ENCODE assay signal across 8 cellular contexts in genomic region chr3:48739955-48740823, GRCh38. TPM values are rescaled to one million over a fixed set of nuclear protein-coding genes. Genes with fewer than 3 reads are reported as not detected.
A peak's percentile ranks its signal among the peaks of the same experiment; 100 is the strongest.
DNase-seq lines count a peak whose midpoint lies in the region; ATAC-seq and TF ChIP-seq lines count a peak whose summit lies in the region.

No MANE protein-coding gene starts in this region.

- H3K79me2 ChIP-seq in H9 (ENCODE audit: insufficient read depth, low read length): no peaks in the 10 kb centered on the region

- H3K27ac ChIP-seq in H9 (ENCODE audit: insufficient read length, low read depth, low read length): no peak overlapping the region
- no peak overlapping the region for H3K27ac ChIP-seq in endodermal cell (ENCODE audit: low read depth, low read length)

- H3K4me3 ChIP-seq in endodermal cell (ENCODE audit: low read length): peak overlapping the region; percentile 57

- H3K4me3 Mint-ChIP-seq in H9 (no peak overlapping the region), endodermal cell (no peak overlapping the region)

- no peak for ATAC-seq in GM21786 (IDR thresholded peaks at IDR 0.05; ENCODE audit: unreplicated experiment)

- H3T11ph ChIP-seq in H9 (ENCODE audit: low read length): no peak overlapping the region

- H2BK15ac ChIP-seq in H9 (ENCODE audit: low read depth, low read length): no peak overlapping the region

- no peak overlapping the region for H4K5ac ChIP-seq in H9 (ENCODE audit: insufficient read length, low read depth, low read length)

- no peak overlapping the region for H2BK120ac ChIP-seq in H9 (ENCODE audit: low read depth, low read length, poor library complexity, severe bottlenecking)

- H3K27ac Mint-ChIP-seq in H9: no peak overlapping the region
- H3K27ac Mint-ChIP-seq in endodermal cell: no peak overlapping the region

- no peak overlapping the region for H2AK5ac ChIP-seq in H9 (ENCODE audit: insufficient read length, low read length)

- H3K9me3 Mint-ChIP-seq in H9 (no peaks in the 10 kb centered on the region), endodermal cell (peaks cover under 1% of the 10 kb centered on the region)

- no peak overlapping the region for H3K23ac ChIP-seq in H9 (ENCODE audit: insufficient read length, low read depth, low read length)

- H3K9me3 ChIP-seq in H9 (ENCODE audit: control insufficient read depth, low read depth, low read length): no peaks in the 10 kb centered on the region
- peaks cover 1% of the 10 kb centered on the region for H3K9me3 ChIP-seq in endodermal cell (ENCODE audit: control insufficient read depth, low read length)

- H2BK12ac ChIP-seq in H9 (ENCODE audit: insufficient read length, low read depth, low read length): no peak overlapping the region

- H3K56ac ChIP-seq in H9 (ENCODE audit: insufficient read length, low read depth, low read length): no peak overlapping the region

- H4K20me1 ChIP-seq in H9 (ENCODE audit: control insufficient read depth, insufficient read depth, insufficient read length): no peaks in the 10 kb centered on the region

- peaks cover 3% of the 10 kb centered on the region in 2 experiments; a peak in 3 of 4 replicates for H3K4me1 Mint-ChIP-seq in H9
- H3K4me1 Mint-ChIP-seq in endodermal cell: peaks cover 11% of the 10 kb centered on the region

- no peak overlapping the region for H3K4ac ChIP-seq in H9 (ENCODE audit: low read depth, low read length)

- peaks cover under 1% of the 10 kb centered on the region for H3K36me3 ChIP-seq in endodermal cell (ENCODE audit: control insufficient read depth, insufficient read depth, low read length)

- H2AFZ ChIP-seq in H9 (ENCODE audit: low read length): no peak overlapping the region

- WGBS in H9 (ENCODE audit: extremely low coverage, insufficient read length, low lambda C conversion rate): no CpG with 5 or more reads among the region's 15 CpGs
- WGBS in endodermal cell (ENCODE audit: insufficient coverage in 1 of 2, insufficient read length in 1 of 2), 2 experiments: 43 to 46% methylated on average over 10 to 15 of the region's 15 CpGs

- no peak overlapping the region for H3K9ac ChIP-seq in H9 (ENCODE audit: extremely low read depth, insufficient read length, low read length)
- H3K9ac ChIP-seq in endodermal cell (ENCODE audit: extremely low read depth, low read length, poor library complexity, severe bottlenecking): no peak overlapping the region

- no peaks in the 10 kb centered on the region for H3K4me1 ChIP-seq in H9 (ENCODE audit: insufficient read depth, low read length)
- H3K4me1 ChIP-seq in endodermal cell (ENCODE audit: control insufficient read depth, insufficient read depth, low read length): peaks cover 5% of the 10 kb centered on the region

- H3K36me3 Mint-ChIP-seq in H9 (ENCODE audit: insufficient read depth in 1 of 3, low read depth in 3 of 3) (no peaks in the 10 kb centered on the region), endodermal cell (ENCODE audit: low read depth) (no peaks in the 10 kb centered on the region)

- no peak overlapping the region for H4K8ac ChIP-seq in H9 (replicated peaks; ENCODE audit: insufficient read length, low read depth, low read length)

- no peaks in the 10 kb centered on the region for H3K23me2 ChIP-seq in H9 (ENCODE audit: insufficient read length, low read depth, low read length, poor library complexity, severe bottlenecking)

- no peak overlapping the region for H3K4me2 ChIP-seq in H9 (ENCODE audit: insufficient read depth, insufficient read length, low read length)

- H3K18ac ChIP-seq in H9 (ENCODE audit: insufficient read length, low read depth, low read length): no peak overlapping the region

- DNase-seq in DMS 273 treated with DMSO at 0.1 percent for 48 hours (lab: John Stamatoyannopoulos, UW): peak; percentile 16
- peak; percentile 92 for DNase-seq in H9
- DNase-seq in NCI-H526 treated with DMSO at 0.1 percent for 48 hours (lab: John Stamatoyannopoulos, UW): peak; percentile 15
- peak; percentile 50 for DNase-seq in activated CD8-positive, alpha-beta memory T cell treated with anti-CD3 and anti-CD28 coated beads, Interleukin-2, amount 50 U/mL, for 4 hours
- DNase-seq in endodermal cell: peak; percentile 95
- peak; percentile 96 for DNase-seq in mesenteric fat pad (ENCODE audit: low spot score)
- peak; percentile 40 to 43 for DNase-seq in stimulated activated CD8-positive, alpha-beta memory T cell treated with anti-CD3 and anti-CD28 coated beads, Interleukin-15, amount 100 ng/mL, for 48 hours (ENCODE audit: low read depth in 2 of 2)

- no peaks in the 10 kb centered on the region for H3K27me3 ChIP-seq in H9 (ENCODE audit: insufficient read depth, low read length)
- H3K27me3 ChIP-seq in endodermal cell (ENCODE audit: control insufficient read depth, insufficient read depth, low read length, poor library complexity, severe bottlenecking): no peaks in the 10 kb centered on the region

- H2BK20ac ChIP-seq in H9 (ENCODE audit: low read depth, low read length, poor library complexity, severe bottlenecking): no peak overlapping the region

- no peak overlapping the region for H3K14ac ChIP-seq in H9 (ENCODE audit: insufficient read depth, low read length)

- peaks cover 1% of the 10 kb centered on the region; the same call in 1 of the 2 replicates for H3K27me3 Mint-ChIP-seq in H9 (ENCODE audit: low read depth)
- H3K27me3 Mint-ChIP-seq in endodermal cell (ENCODE audit: insufficient read depth): no peaks in the 10 kb centered on the region

- H3K79me1 ChIP-seq in H9 (ENCODE audit: insufficient read depth, low read depth, low read length, poor library complexity, severe bottlenecking): no peaks in the 10 kb centered on the region

- H4K91ac ChIP-seq in H9 (ENCODE audit: insufficient read length, low read depth, low read length): no peak overlapping the region

- no peak overlapping the region for H2BK5ac ChIP-seq in H9 (ENCODE audit: insufficient read length, low read length)

- TF ChIP-seq CTCF in H9 (conservative IDR thresholded peaks at IDR 0.05) (peak; percentile 92), endodermal cell (conservative IDR thresholded peaks at IDR 0.05) (peak; percentile 89)

RNA-seq across cellular contexts. Expression of gene IP6K2, which starts 23.2 kb away (rescaled TPM):
- total RNA-seq in H9 (2021): 94.7 and 96.5 TPM in 2 replicates
- 100 to 1,000 TPM; 104 to 127 TPM for total RNA-seq in endodermal cell
- polyA plus RNA-seq in endodermal cell (2013, experiment 1 of 2): 219 TPM
- polyA plus RNA-seq in endodermal cell (2013, experiment 2 of 2): 181 TPM
- total RNA-seq in mesenteric fat pad: 40.4 TPM

RNA-seq across cellular contexts. Expression of gene NCKIPSD, which starts 54.5 kb away (rescaled TPM):
- total RNA-seq in H9 (2021): 38.3 and 46.0 TPM in 2 replicates
- 10 to 100 TPM; 30.9 to 32.5 TPM for total RNA-seq in endodermal cell
- polyA plus RNA-seq in endodermal cell (2013, experiment 1 of 2): 30.2 TPM
- 26.9 TPM for polyA plus RNA-seq in endodermal cell (2013, experiment 2 of 2)
- total RNA-seq in mesenteric fat pad: 19.9 TPM

Comparison
In these comparisons a context has a peak if more than half of its experiments do, and no peak if none do; other contexts are left out.
1. DNase-seq: peak in every context shown above with its lines; median percentile 96 in mesenteric fat pad; 95 in endodermal cell; 92 in H9; 50 in activated CD8-positive, alpha-beta memory T cell treated with anti-CD3 and anti-CD28 coated beads, Interleukin-2, amount 50 U/mL, for 4 hours; 42 in stimulated activated CD8-positive, alpha-beta memory T cell treated with anti-CD3 and anti-CD28 coated beads, Interleukin-15, amount 100 ng/mL, for 48 hours; 16 in DMS 273 treated with DMSO at 0.1 percent for 48 hours; 15 in NCI-H526 treated with DMSO at 0.1 percent for 48 hours.